In genomic region chr22:28012811-28013460, GRCh38 we compare ENCODE assay signal across 14 cellular contexts.
DNase-seq lines count a peak whose midpoint lies in the region; ATAC-seq and TF ChIP-seq lines count a peak whose summit lies in the region.
"Had no signal": no experiment of that assay in that cellular context is flagged by ENCODE, and none has a peak within 500 bp of the region (broad histone marks: within the 10 kb centered on the region; RNA-seq: fewer than 3 reads in every experiment).

No MANE protein-coding gene starts in this region.

- intact Hi-C loops in left ventricle myocardium inferior (cut with micrococcal nuclease) (no loop called here), cardiac septum (cut with DNase I) (no loop called here)
- intact Hi-C loops in activated T-helper 2 cell treated with anti-CD3 and anti-CD28 coated beads, Interferon-gamma antibody, Interleukin-2, Interleukin-4, amounts not matched to agents 10 μg/mL and 5 μg/mL and 100 μg/mL, durations not matched to agents 14 hours and 24 hours and 36 hours (cut with micrococcal nuclease): no loop called here

- TF ChIP-seq CTCF in left ventricle myocardium inferior (IDR thresholded peaks at IDR 0.05; ENCODE audit: borderline replicate concordance) (no peak), neural cell (IDR thresholded peaks at IDR 0.05; ENCODE audit: poor library complexity, severe bottlenecking) (no peak)

- H3K9ac ChIP-seq in neural cell (ENCODE audit: low read length): peak overlapping the region; percentile 17
- H3K9ac ChIP-seq: GM23248 had no signal

- no peak overlapping the region for H3K4me3 Mint-ChIP-seq in central memory CD8-positive, alpha-beta T cell
- no peak overlapping the region for H3K4me3 Mint-ChIP-seq in activated naive CD8-positive, alpha-beta T cell treated with anti-CD3 and anti-CD28 coated beads, Interleukin-2, amount 50 U/mL, for 24 hours
- no peak overlapping the region for H3K4me3 Mint-ChIP-seq in activated T-helper 2 cell treated with anti-CD3 and anti-CD28 coated beads, Interferon-gamma antibody, Interleukin-2, Interleukin-4, amounts not matched to agents 10 μg/mL and 5 μg/mL and 100 μg/mL, durations not matched to agents 14 hours and 24 hours and 36 hours (ENCODE audit: low read depth)
- H3K4me3 Mint-ChIP-seq: CD14-positive monocyte had no signal

- peaks cover 25% of the 10 kb centered on the region for H3K4me1 ChIP-seq in left ventricle myocardium inferior

- H3K27ac ChIP-seq in left ventricle myocardium inferior (replicated peaks): no peak overlapping the region
- H3K27ac ChIP-seq in neural cell (ENCODE audit: low read length): no peak overlapping the region
- H3K27ac ChIP-seq: GM23248 had no signal

- no peaks in the 10 kb centered on the region for H4K20me1 ChIP-seq in neural cell (ENCODE audit: insufficient read depth)

- peak overlapping the region; percentile 49 for H3K27ac Mint-ChIP-seq in central memory CD8-positive, alpha-beta T cell (ENCODE audit: low read depth)
- no peak overlapping the region for H3K27ac Mint-ChIP-seq in activated naive CD8-positive, alpha-beta T cell treated with anti-CD3 and anti-CD28 coated beads, Interleukin-2, amount 50 U/mL, for 24 hours
- no peak overlapping the region for H3K27ac Mint-ChIP-seq in activated T-helper 2 cell treated with anti-CD3 and anti-CD28 coated beads, Interferon-gamma antibody, Interleukin-2, Interleukin-4, amounts not matched to agents 10 μg/mL and 5 μg/mL and 100 μg/mL, durations not matched to agents 14 hours and 24 hours and 36 hours

- peak; percentile 0 for DNase-seq in left ventricle myocardium inferior
- DNase-seq in cardiac septum (ENCODE audit: low spot score): no peak
- no peak for DNase-seq in central memory CD8-positive, alpha-beta T cell (ENCODE audit: low spot score in 2 of 2)
- DNase-seq in activated naive CD8-positive, alpha-beta T cell treated with anti-CD3 and anti-CD28 coated beads, Interleukin-2, amount 50 U/mL, for 24 hours: no peak
- no peak for DNase-seq in GM03348 (ENCODE audit: low spot score)
- no peak for DNase-seq in NCI-H1436 (lab: John Stamatoyannopoulos, UW)
- no peak for DNase-seq in activated T-helper 2 cell treated with anti-CD3 and anti-CD28 coated beads, Interferon-gamma antibody, Interleukin-2, Interleukin-4, amounts not matched to agents 10 μg/mL and 5 μg/mL and 100 μg/mL, durations not matched to agents 14 hours and 24 hours and 36 hours (ENCODE audit: low spot score)
- DNase-seq: COR-L47, DMS53, GM23248, NCI-H446 treated with DMSO at 0.1 percent for 48 hours, NCI-H774 had no signal

- H3K9me2 ChIP-seq in neural cell (ENCODE audit: insufficient read depth, low read length): no peaks in the 10 kb centered on the region

- H3K79me2 ChIP-seq in neural cell (replicated peaks; ENCODE audit: insufficient read depth, low read length): no peaks in the 10 kb centered on the region

- TF ChIP-seq EP300 in neural cell (conservative IDR thresholded peaks at IDR 0.05; ENCODE audit: poor library complexity, severe bottlenecking): no peak

- H3K4me2 ChIP-seq in neural cell (ENCODE audit: low read length): no peak overlapping the region

- no peaks in the 10 kb centered on the region for H3K4me1 Mint-ChIP-seq in central memory CD8-positive, alpha-beta T cell
- H3K4me1 Mint-ChIP-seq in activated naive CD8-positive, alpha-beta T cell treated with anti-CD3 and anti-CD28 coated beads, Interleukin-2, amount 50 U/mL, for 24 hours: no peaks in the 10 kb centered on the region
- H3K4me1 Mint-ChIP-seq in activated T-helper 2 cell treated with anti-CD3 and anti-CD28 coated beads, Interferon-gamma antibody, Interleukin-2, Interleukin-4, amounts not matched to agents 10 μg/mL and 5 μg/mL and 100 μg/mL, durations not matched to agents 14 hours and 24 hours and 36 hours (ENCODE audit: low read depth): no peaks in the 10 kb centered on the region

- H3K36me3 ChIP-seq in left ventricle myocardium inferior (peaks cover 11% of the 10 kb centered on the region), neural cell (ENCODE audit: insufficient read depth, low read length) (peaks cover 3% of the 10 kb centered on the region)

- H3K27me3 Mint-ChIP-seq in central memory CD8-positive, alpha-beta T cell: no peaks in the 10 kb centered on the region
- H3K27me3 Mint-ChIP-seq in activated naive CD8-positive, alpha-beta T cell treated with anti-CD3 and anti-CD28 coated beads, Interleukin-2, amount 50 U/mL, for 24 hours: no peaks in the 10 kb centered on the region
- H3K27me3 Mint-ChIP-seq in activated T-helper 2 cell treated with anti-CD3 and anti-CD28 coated beads, Interferon-gamma antibody, Interleukin-2, Interleukin-4, amounts not matched to agents 10 μg/mL and 5 μg/mL and 100 μg/mL, durations not matched to agents 14 hours and 24 hours and 36 hours (ENCODE audit: low read depth): no peaks in the 10 kb centered on the region

- peaks cover 9% of the 10 kb centered on the region for H3F3A ChIP-seq in neural cell (ENCODE audit: insufficient read depth, low read length, poor library complexity, severe bottlenecking)

- H2AFZ ChIP-seq in neural cell (ENCODE audit: low read depth, low read length): no peak overlapping the region
- H2AFZ ChIP-seq: GM23248 had no signal

- no peaks in the 10 kb centered on the region for H3K36me3 Mint-ChIP-seq in central memory CD8-positive, alpha-beta T cell (ENCODE audit: insufficient read depth)
- H3K36me3 Mint-ChIP-seq in activated naive CD8-positive, alpha-beta T cell treated with anti-CD3 and anti-CD28 coated beads, Interleukin-2, amount 50 U/mL, for 24 hours (ENCODE audit: low read depth): no peaks in the 10 kb centered on the region
- H3K36me3 Mint-ChIP-seq in activated T-helper 2 cell treated with anti-CD3 and anti-CD28 coated beads, Interferon-gamma antibody, Interleukin-2, Interleukin-4, amounts not matched to agents 10 μg/mL and 5 μg/mL and 100 μg/mL, durations not matched to agents 14 hours and 24 hours and 36 hours (ENCODE audit: low read depth): no peaks in the 10 kb centered on the region
- H3K36me3 Mint-ChIP-seq: CD14-positive monocyte had no signal

- no peak overlapping the region for H3K4me3 ChIP-seq in left ventricle myocardium inferior
- H3K4me3 ChIP-seq in neural cell (ENCODE audit: low read length): no peak overlapping the region
- H3K4me3 ChIP-seq: GM23248 had no signal

- no peaks in the 10 kb centered on the region for H3K9me3 Mint-ChIP-seq in central memory CD8-positive, alpha-beta T cell
- no peaks in the 10 kb centered on the region for H3K9me3 Mint-ChIP-seq in activated naive CD8-positive, alpha-beta T cell treated with anti-CD3 and anti-CD28 coated beads, Interleukin-2, amount 50 U/mL, for 24 hours
- no peaks in the 10 kb centered on the region for H3K9me3 Mint-ChIP-seq in activated T-helper 2 cell treated with anti-CD3 and anti-CD28 coated beads, Interferon-gamma antibody, Interleukin-2, Interleukin-4, amounts not matched to agents 10 μg/mL and 5 μg/mL and 100 μg/mL, durations not matched to agents 14 hours and 24 hours and 36 hours
- H3K9me3 Mint-ChIP-seq: CD14-positive monocyte had no signal

- no peak for TF ChIP-seq RAD21 in neural cell (conservative IDR thresholded peaks at IDR 0.05)

- H3K27me3 ChIP-seq in left ventricle myocardium inferior (ENCODE audit: low read depth) (no peaks in the 10 kb centered on the region), neural cell (ENCODE audit: insufficient read depth, low read depth, low read length) (no peaks in the 10 kb centered on the region)

- H3K9me3 ChIP-seq in left ventricle myocardium inferior (replicated peaks): no peaks in the 10 kb centered on the region
- no peaks in the 10 kb centered on the region for H3K9me3 ChIP-seq in neural cell (ENCODE audit: low read length)

- ATAC-seq in central memory CD8-positive, alpha-beta T cell (replicated peaks; ENCODE audit: extremely low read depth, poor library complexity, severe bottlenecking): no peak
- ATAC-seq in activated naive CD8-positive, alpha-beta T cell treated with anti-CD3 and anti-CD28 coated beads, Interleukin-2, amount 50 U/mL, for 24 hours: no peak

TF ChIP-seq in neural cell, 6 proteins besides CTCF, POLR2A, EP300 and RAD21:
- TF ChIP-seq POLR2AphosphoS5 (IDR thresholded peaks at IDR 0.05) (no peak), EZH2 (IDR thresholded peaks at IDR 0.05; ENCODE audit: borderline replicate concordance, insufficient read depth, low read length, poor library complexity, severe bottlenecking) (no peak), REST (IDR thresholded peaks at IDR 0.05; ENCODE audit: borderline replicate concordance) (no peak), SMC3 (conservative IDR thresholded peaks at IDR 0.05; ENCODE audit: poor library complexity) (no peak), MXI1 (conservative IDR thresholded peaks at IDR 0.05; ENCODE audit: poor library complexity, severe bottlenecking) (no peak), TAF1 (IDR thresholded peaks at IDR 0.05; ENCODE audit: low read depth) (no peak)
